ENCODE assay signal across 10 cellular contexts in genomic region chr6:44738652-44739141, GRCh38.
DNase-seq lines count a peak whose midpoint lies in the region; ATAC-seq and TF ChIP-seq lines count a peak whose summit lies in the region.
"Had no signal": no experiment of that assay in that cellular context is flagged by ENCODE, and none has a peak within 500 bp of the region (broad histone marks: within the 10 kb centered on the region; RNA-seq: fewer than 3 reads in every experiment).

No MANE protein-coding gene starts in this region.

- no peak for TF ChIP-seq CTCF in neural progenitor cell (IDR thresholded peaks at IDR 0.05)

- 70 to 72% methylated on average over 5 to 8 of the region's 8 CpGs for WGBS in ectodermal cell, 2 experiments

- peak overlapping the region; percentile 93 for H2AFZ ChIP-seq in neural progenitor cell (replicated peaks)

- no peak overlapping the region for H3K4me3 Mint-ChIP-seq in neural progenitor cell

- H3K4me1 ChIP-seq in ectodermal cell (ENCODE audit: control insufficient read depth, insufficient read depth, low read length): peaks cover 9% of the 10 kb centered on the region
- H3K4me1 ChIP-seq in neural progenitor cell: peaks cover 13% of the 10 kb centered on the region

- peak overlapping the region; percentile 98 for H3K27ac Mint-ChIP-seq in neural progenitor cell

- H3K9me3 ChIP-seq in ectodermal cell (ENCODE audit: control insufficient read depth, low read length) (no peaks in the 10 kb centered on the region), neural progenitor cell (ENCODE audit: low read depth) (no peaks in the 10 kb centered on the region)

- peak overlapping the region; percentile 27 for H3K27ac ChIP-seq in ectodermal cell (ENCODE audit: insufficient read depth, low read depth, low read length, poor library complexity, severe bottlenecking)
- H3K27ac ChIP-seq in neural progenitor cell: no peak overlapping the region

- H3K79me2 ChIP-seq in neural progenitor cell (ENCODE audit: low read depth): no peaks in the 10 kb centered on the region

- H3K27me3 Mint-ChIP-seq in neural progenitor cell (ENCODE audit: insufficient read depth, low read depth): no peaks in the 10 kb centered on the region

- peaks cover 25% of the 10 kb centered on the region for H3K4me1 Mint-ChIP-seq in neural progenitor cell

- ATAC-seq in HG02610 (IDR thresholded peaks at IDR 0.05; ENCODE audit: unreplicated experiment) (peak; percentile 30), GM21367 (IDR thresholded peaks at IDR 0.05; ENCODE audit: unreplicated experiment) (no peak)

- peak overlapping the region; percentile 35 for H3K4me2 ChIP-seq in neural progenitor cell

- H3K9ac ChIP-seq in neural progenitor cell: no peak overlapping the region

- H3K4me3 ChIP-seq in ectodermal cell (ENCODE audit: insufficient read depth, low read depth, low read length) (no peak overlapping the region), neural progenitor cell (no peak overlapping the region)

- H3K36me3 ChIP-seq in ectodermal cell (ENCODE audit: control insufficient read depth, insufficient read depth, low read length) (no peaks in the 10 kb centered on the region), neural progenitor cell (no peaks in the 10 kb centered on the region)

- no peaks in the 10 kb centered on the region for H3K36me3 Mint-ChIP-seq in neural progenitor cell

- no peaks in the 10 kb centered on the region for H3F3A ChIP-seq in neural progenitor cell (ENCODE audit: low read depth)

- H3K27me3 ChIP-seq in ectodermal cell (ENCODE audit: control insufficient read depth, insufficient read depth, low read length, poor library complexity, severe bottlenecking) (no peaks in the 10 kb centered on the region), neural progenitor cell (no peaks in the 10 kb centered on the region)

- DNase-seq in GM04503 (ENCODE audit: low read depth): peak; percentile 73
- peak; percentile 18 for DNase-seq in neural progenitor cell (ENCODE audit: low spot score)
- DNase-seq in activated gamma-delta T cell (lab: John Stamatoyannopoulos, UW): no peak
- DNase-seq in SKM-1 (lab: John Stamatoyannopoulos, UW; ENCODE audit: unreplicated experiment): no peak
- no peak for DNase-seq in stimulated activated CD4-positive, alpha-beta T cell treated with anti-CD3 and anti-CD28 coated beads, Interleukin-15, amount 100 ng/mL, for 24 hours
- DNase-seq: activated CD4-positive, alpha-beta T cell treated with anti-CD3 and anti-CD28 coated beads, Interleukin-2, amount 50 U/mL, for 1 hour; DMS79 treated with DMSO at 0.1 percent for 48 hours had no signal

- H4K20me1 ChIP-seq in neural progenitor cell (ENCODE audit: low read depth): no peaks in the 10 kb centered on the region

- no peaks in the 10 kb centered on the region for H3K9me3 Mint-ChIP-seq in neural progenitor cell

Comparison
In these comparisons a context has a peak if more than half of its experiments do, and no peak if none do; other contexts are left out.
1. DNase-seq: peak in GM04503 (single experiment) and neural progenitor cell (single experiment); none in activated gamma-delta T cell (single experiment), SKM-1 (single experiment) and stimulated activated CD4-positive, alpha-beta T cell treated with anti-CD3 and anti-CD28 coated beads, Interleukin-15, amount 100 ng/mL, for 24 hours (single experiment).